Comparison of ENCODE assay signal across 14 cellular contexts in the genomic region with DNA sequence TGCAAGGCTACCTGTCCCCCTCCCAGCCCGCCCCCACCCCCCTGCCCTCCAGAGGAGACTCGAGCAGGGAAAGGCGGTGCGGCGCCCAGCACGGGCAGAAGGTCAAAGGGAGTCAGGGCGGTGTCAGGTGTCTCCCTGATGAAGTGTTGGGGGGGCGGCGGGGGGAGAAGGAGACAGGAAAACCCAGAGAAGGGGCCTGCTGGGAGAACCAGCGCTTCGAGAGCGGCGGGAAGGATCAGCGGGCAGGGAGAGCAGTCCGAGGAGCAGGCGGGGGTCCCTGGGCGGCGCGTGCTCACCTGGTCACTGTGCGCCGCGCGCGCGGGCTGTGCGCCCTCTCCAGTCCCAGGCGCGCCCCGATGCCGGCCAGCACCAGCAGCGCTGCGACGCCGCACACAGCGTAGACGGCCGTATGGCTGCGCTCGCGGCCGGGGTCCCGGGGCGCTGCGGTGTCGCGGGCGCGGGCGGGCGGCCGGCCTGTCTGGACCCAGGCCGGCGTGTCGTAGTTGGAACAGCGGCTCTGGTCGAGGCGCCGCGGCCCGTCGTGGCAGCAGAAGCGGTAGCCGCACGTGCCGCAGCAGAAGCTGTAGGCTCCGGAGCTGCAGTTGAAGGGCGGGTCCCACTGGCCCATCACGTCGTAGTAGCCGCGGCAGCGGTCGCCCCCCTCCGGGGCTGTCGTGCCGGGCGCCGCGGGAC. TPM values are rescaled to one million over a fixed set of nuclear protein-coding genes. Genes with fewer than 3 reads are reported as not detected.
DNase-seq lines count a peak whose midpoint lies in the region; ATAC-seq and FAIRE-seq lines count a peak whose summit lies in the region.
"Had no signal": no experiment of that assay in that cellular context is flagged by ENCODE, and none has a peak within 500 bp of the region (broad histone marks: within the 10 kb centered on the region; RNA-seq: fewer than 3 reads in every experiment).

No MANE protein-coding gene starts in this region.

- H3K27ac Mint-ChIP-seq in activated CD4-positive, alpha-beta T cell treated with anti-CD3 and anti-CD28 coated beads, Interleukin-2, amount 10 ng/mL, durations not matched to agents 24 days and 14 days, result peak overlapping the region; percentile 34

- H3K36me3 Mint-ChIP-seq in activated CD4-positive, alpha-beta T cell treated with anti-CD3 and anti-CD28 coated beads, Interleukin-2, amount 10 ng/mL, durations not matched to agents 24 days and 14 days (ENCODE audit: low read depth), result peaks cover 14% of the 10 kb centered on the region

- FAIRE-seq in small intestine (lab: Jason Lieb, UNC), result no peak
- FAIRE-seq: astrocyte had no signal

- no peaks in the 10 kb centered on the region for H3K9me3 ChIP-seq in small intestine (ENCODE audit: control insufficient read depth, low read depth)
- H3K9me3 ChIP-seq: psoas muscle, thyroid gland had no signal

- peaks cover 44% of the 10 kb centered on the region for H3K27me3 Mint-ChIP-seq in activated CD4-positive, alpha-beta T cell treated with anti-CD3 and anti-CD28 coated beads, Interleukin-2, amount 10 ng/mL, durations not matched to agents 24 days and 14 days

- H3K4me3 ChIP-seq in small intestine (ENCODE audit: low read depth in 1 of 2, low read length in 2 of 2), result peak overlapping the region; percentile 8 to 45

- peaks cover 30% of the 10 kb centered on the region for H3K4me1 Mint-ChIP-seq in activated CD4-positive, alpha-beta T cell treated with anti-CD3 and anti-CD28 coated beads, Interleukin-2, amount 10 ng/mL, durations not matched to agents 24 days and 14 days

- H3K27me3 ChIP-seq in small intestine (ENCODE audit: control insufficient read depth in 2 of 2, insufficient read depth in 2 of 2, low read length in 2 of 2), result peaks cover 6 to 40% of the 10 kb centered on the region in 2 donors

- no peak overlapping the region for H3K27ac ChIP-seq in small intestine (ENCODE audit: low read depth in 1 of 2, low read length in 1 of 2)
- H3K27ac ChIP-seq: psoas muscle, thyroid gland had no signal

- intact Hi-C loops in activated CD4-positive, alpha-beta T cell treated with anti-CD3 and anti-CD28 coated beads, Interleukin-2, amount 10 ng/mL, durations not matched to agents 24 days and 14 days (cut with micrococcal nuclease), result no loop called here

- ATAC-seq in HG03521 (IDR thresholded peaks at IDR 0.05; ENCODE audit: unreplicated experiment), result no peak

- H3K9me3 Mint-ChIP-seq in activated CD4-positive, alpha-beta T cell treated with anti-CD3 and anti-CD28 coated beads, Interleukin-2, amount 10 ng/mL, durations not matched to agents 24 days and 14 days, result no peaks in the 10 kb centered on the region
- H3K9me3 Mint-ChIP-seq: T-helper 2 cell treated with Interferon-gamma antibody and Interleukin-4, amounts not matched to agents 5 μg/mL and 100 μg/mL, for 36 hours had no signal

- H3K36me3 ChIP-seq in small intestine (ENCODE audit: control insufficient read depth in 2 of 2, insufficient read depth in 2 of 2, low read length in 2 of 2), result no peaks in the 10 kb centered on the region
- H3K36me3 ChIP-seq: thyroid gland had no signal

- peak overlapping the region; percentile 60 for H3K4me3 Mint-ChIP-seq in activated CD4-positive, alpha-beta T cell treated with anti-CD3 and anti-CD28 coated beads, Interleukin-2, amount 10 ng/mL, durations not matched to agents 24 days and 14 days

- 2 to 3% (median 2%) methylated on average over 38 to 79 of the region's 79 CpGs for WGBS in small intestine, 3 donors

- peaks cover 0 to 3% of the 10 kb centered on the region in 2 donors for H3K4me1 ChIP-seq in small intestine (ENCODE audit: control insufficient read depth in 2 of 2, insufficient read depth in 1 of 2, low read depth in 1 of 2, low read length in 1 of 2)

- DNase-seq in activated CD4-positive, alpha-beta T cell treated with anti-CD3 and anti-CD28 coated beads, Interleukin-2, amount 10 ng/mL, durations not matched to agents 24 days and 14 days, result no peak
- DNase-seq in activated CD4-positive, alpha-beta T cell treated with anti-CD3 and anti-CD28 coated beads for 1 hour, result no peak
- peak; percentile 53 for DNase-seq in HuH-7 (ENCODE audit: low spot score)
- DNase-seq in ecto neural progenitor cell (ENCODE audit: low spot score), result peak; percentile 60
- no peak for DNase-seq in small intestine
- no peak for DNase-seq in NCI-H510A (lab: John Stamatoyannopoulos, UW)
- DNase-seq in HT-29 (ENCODE audit: low spot score), result no peak
- DNase-seq: mesendoderm, NCI-H2107, psoas muscle had no signal

RNA-seq across cellular contexts. Expression of gene SHISA8, which starts 0.9 kb away (rescaled TPM):
- 5.3 and 5.7 TPM in 2 replicates for total RNA-seq in activated CD4-positive, alpha-beta T cell treated with anti-CD3 and anti-CD28 coated beads, Interleukin-2, amount 10 ng/mL, durations not matched to agents 24 days and 14 days
- polyA plus RNA-seq in small intestine, result under 1 TPM in 1 of 3 donors, not detected in 2; 0.04 TPM
- not detected in 2 replicates for total RNA-seq in HT-29 (2014; rRNA removed; shearing (Covaris generic))
- total RNA-seq: astrocyte, thyroid gland had no signal
- polyA plus RNA-seq: psoas muscle had no signal

RNA-seq across cellular contexts. Expression of gene TNFRSF13C, which starts 12.6 kb away (rescaled TPM):
- 3.4 TPM in 2 replicates for total RNA-seq in activated CD4-positive, alpha-beta T cell treated with anti-CD3 and anti-CD28 coated beads, Interleukin-2, amount 10 ng/mL, durations not matched to agents 24 days and 14 days
- polyA plus RNA-seq in small intestine, result 1 to 10 TPM in 1 of 3 donors, under 1 TPM in 1, not detected in 1; 0.54 to 1.3 TPM
- 0.08 and 0.51 TPM in 2 replicates for total RNA-seq in HT-29 (2014; rRNA removed; shearing (Covaris generic))
- total RNA-seq: astrocyte, thyroid gland had no signal

RNA-seq across cellular contexts. Expression of gene CENPM, which starts 33.0 kb away (rescaled TPM):
- 86.9 and 88.6 TPM in 2 replicates for total RNA-seq in activated CD4-positive, alpha-beta T cell treated with anti-CD3 and anti-CD28 coated beads, Interleukin-2, amount 10 ng/mL, durations not matched to agents 24 days and 14 days
- polyA plus RNA-seq in small intestine, result 10 to 100 TPM in 1 of 3 donors, 1 to 10 TPM in 2; 2.2 to 42.0 (median 4.7) TPM
- 130 and 140 TPM in 2 replicates for total RNA-seq in HT-29 (2014; rRNA removed; shearing (Covaris generic))

RNA-seq across cellular contexts. Expression of gene SEPTIN3, which starts 55.3 kb away (rescaled TPM):
- total RNA-seq in activated CD4-positive, alpha-beta T cell treated with anti-CD3 and anti-CD28 coated beads, Interleukin-2, amount 10 ng/mL, durations not matched to agents 24 days and 14 days, result 5.7 and 6.8 TPM in 2 replicates
- 1 to 10 TPM in 1 of 3 donors, under 1 TPM in 1, not detected in 1; 0.81 to 1.2 TPM for polyA plus RNA-seq in small intestine
- 0.03 TPM in 1 of 2 replicates, not detected in the other for total RNA-seq in HT-29 (2014; rRNA removed; shearing (Covaris generic))

Comparison
In these comparisons a context has a peak if more than half of its experiments do, and no peak if none do; other contexts are left out.
1. DNase-seq: peak in HuH-7 (single experiment) and ecto neural progenitor cell (single experiment); none in activated CD4-positive, alpha-beta T cell treated with anti-CD3 and anti-CD28 coated beads, Interleukin-2, amount 10 ng/mL, durations not matched to agents 24 days and 14 days (single experiment), activated CD4-positive, alpha-beta T cell treated with anti-CD3 and anti-CD28 coated beads for 1 hour (single experiment), small intestine (single experiment), NCI-H510A (single experiment) and HT-29 (single experiment).